1 cellular context compared by ENCODE assay signal in genomic region chr2:134819334-134819733, GRCh38.
A peak's percentile ranks its signal among the peaks of the same experiment; 100 is the strongest.
TF ChIP-seq lines count a peak whose summit lies in the region.

No MANE protein-coding gene starts in this region.

TF ChIP-seq in HCT116, 20 proteins besides CTCF, POLR2A, EP300 and RAD21 (continued from another document):
- TF ChIP-seq EZH2 (IDR thresholded peaks at IDR 0.05) (no peak), SIN3A (IDR thresholded peaks at IDR 0.05; ENCODE audit: low read depth) (no peak), ELF1 (IDR thresholded peaks at IDR 0.05; ENCODE audit: borderline replicate concordance, low read depth) (peak; percentile 41; the same call in 1 of the 2 replicates), EGR1 (IDR thresholded peaks at IDR 0.05; ENCODE audit: low read depth) (no peak), ZFX (IDR thresholded peaks at IDR 0.05) (no peak), EZH2phosphoT487 (IDR thresholded peaks at IDR 0.05; ENCODE audit: borderline replicate concordance) (no peak), POLR2AphosphoS5 (IDR thresholded peaks at IDR 0.05; ENCODE audit: low read depth, low read length) (no peak), FOSL1 (IDR thresholded peaks at IDR 0.05; ENCODE audit: low read depth) (peak; percentile 88), YY1 (IDR thresholded peaks at IDR 0.05; ENCODE audit: extremely low read depth, insufficient replicate concordance, low read depth, low read length) (peak; percentile 66), SRF (IDR thresholded peaks at IDR 0.05; ENCODE audit: low read depth) (peak; percentile 52; the same call in 1 of the 2 replicates)
